ENCODE assay signal across 26 cellular contexts in genomic region chr16:56312556-56312955, GRCh38.
"Had no signal": no experiment of that assay in that cellular context is flagged by ENCODE, and none has a peak within 500 bp of the region (broad histone marks: within the 10 kb centered on the region; RNA-seq: fewer than 3 reads in every experiment).

No MANE protein-coding gene starts in this region.

- H3K4me3 Mint-ChIP-seq: endodermal cell; naive thymus-derived CD8-positive, alpha-beta T cell; nephron progenitor cell; stimulated activated effector memory CD8-positive, alpha-beta T cell treated with anti-CD3 and anti-CD28 coated beads, Interleukin-12 subunit alpha, Interleukin-12 subunit beta, amount 100 ng/mL, for 72 hours had no signal

- H3K4me1 Mint-ChIP-seq: endodermal cell had no signal

- H3K27ac Mint-ChIP-seq: endodermal cell; naive thymus-derived CD8-positive, alpha-beta T cell; nephron progenitor cell; progenitor cell of endocrine pancreas; stimulated activated effector memory CD8-positive, alpha-beta T cell treated with anti-CD3 and anti-CD28 coated beads, Interleukin-12 subunit alpha, Interleukin-12 subunit beta, amount 100 ng/mL, for 72 hours had no signal

- H3K9me3 ChIP-seq: gastroesophageal sphincter, heart left ventricle, lower lobe of right lung, neutrophil, right atrium auricular region, transverse colon, upper lobe of right lung, uterus had no signal

- DNase-seq: cerebellar nuclear complex; effector CD8-positive, alpha-beta T cell; endodermal cell; foreskin keratinocyte; heart left ventricle; kidney glomerular epithelial cell; left colon; left ventricle myocardium superior; lower lobe of right lung; naive thymus-derived CD8-positive, alpha-beta T cell; nephron progenitor cell; stimulated activated CD4-positive, alpha-beta T cell treated with anti-CD3 and anti-CD28 coated beads, Interleukin-2, amount 100 ng/mL, for 24 hours; stimulated activated CD4-positive, alpha-beta T cell treated with anti-CD3 and anti-CD28 coated beads, Interleukin-4, amount 100 ng/mL, for 24 hours; stimulated activated naive CD8-positive, alpha-beta T cell treated with anti-CD3 and anti-CD28 coated beads, Interleukin-15, Interleukin-2, amounts not matched to agents 100 U/mL and 50 U/mL, for 24 hours; transverse colon; upper lobe of right lung; uterus had no signal

- H3K27me3 ChIP-seq: foreskin keratinocyte, gastroesophageal sphincter, heart left ventricle, right atrium auricular region, transverse colon, upper lobe of right lung, uterus had no signal

- H3K36me3 Mint-ChIP-seq: naive thymus-derived CD8-positive, alpha-beta T cell; stimulated activated effector memory CD8-positive, alpha-beta T cell treated with anti-CD3 and anti-CD28 coated beads, Interleukin-12 subunit alpha, Interleukin-12 subunit beta, amount 100 ng/mL, for 72 hours had no signal

- H3K27ac ChIP-seq: epithelial cell of prostate, foreskin keratinocyte, gastroesophageal sphincter, heart left ventricle, hepatocyte, lower lobe of right lung, neutrophil, parathyroid adenoma, transverse colon, upper lobe of right lung, uterus had no signal

- H3K79me2 ChIP-seq: hepatocyte, parathyroid adenoma had no signal

- H3K4me2 ChIP-seq: hepatocyte, smooth muscle cell had no signal

- H3K36me3 ChIP-seq: gastroesophageal sphincter, heart left ventricle, lower lobe of right lung, neutrophil, right atrium auricular region, transverse colon, upper lobe of right lung, uterus had no signal

- H3K9me3 Mint-ChIP-seq: endodermal cell; naive thymus-derived CD8-positive, alpha-beta T cell; nephron progenitor cell; stimulated activated effector memory CD8-positive, alpha-beta T cell treated with anti-CD3 and anti-CD28 coated beads, Interleukin-12 subunit alpha, Interleukin-12 subunit beta, amount 100 ng/mL, for 72 hours had no signal

- H2AFZ ChIP-seq: hepatocyte, parathyroid adenoma had no signal

- H3K4me3 ChIP-seq: gastroesophageal sphincter, heart left ventricle, hepatocyte, lower lobe of right lung, right atrium auricular region, smooth muscle cell, transverse colon, upper lobe of right lung, uterus had no signal

- H3K4me1 ChIP-seq: foreskin keratinocyte, gastroesophageal sphincter, heart left ventricle, lower lobe of right lung, transverse colon, upper lobe of right lung, uterus had no signal

- H3K9ac ChIP-seq: parathyroid adenoma had no signal
